8 cellular contexts compared by ENCODE assay signal in the genomic region with DNA sequence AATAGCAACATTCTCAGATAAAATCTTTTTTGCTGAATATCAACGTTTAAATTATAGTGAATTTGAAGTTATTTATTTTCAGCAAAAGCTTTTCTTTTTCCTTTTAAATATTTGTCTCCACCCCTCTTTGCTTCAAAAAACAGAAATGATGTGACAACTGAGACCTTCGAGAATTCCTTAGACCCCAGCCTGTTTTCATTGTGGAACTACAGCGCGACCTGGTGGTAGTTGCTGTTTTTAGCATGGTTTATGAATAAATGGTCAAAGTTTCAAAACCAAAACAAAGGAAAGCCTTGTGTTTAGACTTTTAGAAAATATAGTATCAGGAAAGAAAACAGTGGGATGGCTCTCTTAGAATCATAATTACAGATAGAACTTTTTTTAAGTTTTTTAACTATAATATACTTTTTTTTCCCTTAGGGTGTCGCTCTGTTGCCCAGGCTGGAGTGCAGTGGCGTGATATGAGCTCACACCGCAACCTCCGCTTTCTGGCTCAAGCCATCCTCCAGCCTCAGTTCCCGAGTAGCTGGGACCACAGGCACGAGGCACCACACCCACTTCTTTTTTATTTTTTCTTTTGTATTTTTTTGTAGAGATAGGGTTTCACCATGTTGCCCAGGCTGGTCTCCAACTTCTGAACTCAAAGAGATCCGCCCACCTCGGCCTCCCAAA. TPM values are rescaled to one million over a fixed set of nuclear protein-coding genes. Genes with fewer than 3 reads are reported as not detected.
DNase-seq lines count a peak whose midpoint lies in the region; ATAC-seq and TF ChIP-seq lines count a peak whose summit lies in the region.

No MANE protein-coding gene starts in this region.

- H3K4me2 ChIP-seq in IMR-90 (ENCODE audit: low read depth, low read length): 0 out of 2 replicates have a peak overlapping the region, but pooled peaks have one; percentile 18

- H3K9ac ChIP-seq in IMR-90 (ENCODE audit: low read depth, low read length): no peak overlapping the region

- TF ChIP-seq POLR2A in IMR-90 (IDR thresholded peaks at IDR 0.05; ENCODE audit: low read depth, low read length): peak; percentile 41; the same call in 1 of the 2 replicates

- no peak overlapping the region for H3K56ac ChIP-seq in IMR-90 (ENCODE audit: extremely low read depth, insufficient read depth, low read length)

- H4K20me1 ChIP-seq in IMR-90 (ENCODE audit: insufficient read depth, low read length): no peaks in the 10 kb centered on the region

- no peaks in the 10 kb centered on the region for H3K27me3 ChIP-seq in IMR-90 (ENCODE audit: control insufficient read depth, insufficient read depth, low read length)
- no peaks in the 10 kb centered on the region for H3K27me3 ChIP-seq in SJSA1 (replicated peaks)
- no peaks in the 10 kb centered on the region for H3K27me3 ChIP-seq in iPS DF 6.9 (ENCODE audit: control insufficient read depth, insufficient read depth, low read length)

- peak overlapping the region; percentile 45 for H2BK5ac ChIP-seq in IMR-90 (ENCODE audit: low read depth, low read length, poor library complexity, severe bottlenecking)

- H2AFZ ChIP-seq in IMR-90 (replicated peaks; ENCODE audit: low read length, poor library complexity): no peak overlapping the region

- H3K27ac ChIP-seq in IMR-90 (ENCODE audit: insufficient read depth, low read length) (peak overlapping the region; percentile 41; the same call in 1 of the 2 replicates), SJSA1 (no peak overlapping the region), iPS DF 6.9 (ENCODE audit: low read length) (no peak overlapping the region)

- peaks cover 6% of the 10 kb centered on the region for H3K4me1 ChIP-seq in IMR-90 (ENCODE audit: control insufficient read depth, insufficient read depth, low read length)
- no peaks in the 10 kb centered on the region for H3K4me1 ChIP-seq in SJSA1 (replicated peaks)
- H3K4me1 ChIP-seq in iPS DF 6.9 (ENCODE audit: control insufficient read depth, insufficient read depth, low read length): peaks cover 1% of the 10 kb centered on the region; the same call in 1 of the 2 replicates

- H4K8ac ChIP-seq in IMR-90 (ENCODE audit: low read depth in 2 of 2, low read length in 2 of 2): 0 out of 4 replicates have a peak overlapping the region, but pooled peaks of 1 of the 2 experiments have one; percentile 53

- in situ Hi-C loops in IMR-90 (cut with MboI; ENCODE audit: low sequenced_read_pairs): loop anchor here (5.0 to 25.0 kb wide), 4 partner anchors 433 to 1253 kb away; no protein-coding TSS in a partner anchor
- in situ Hi-C loops in astrocyte of the spinal cord (cut with HindIII; ENCODE audit: low sequenced_read_pairs): no loop called here

- peak overlapping the region; percentile 76 for H3K18ac ChIP-seq in IMR-90 (ENCODE audit: low read depth, low read length)

- no peak overlapping the region for H3K23ac ChIP-seq in IMR-90 (ENCODE audit: low read depth, low read length)

- peak overlapping the region; percentile 53; the same call in 1 of the 2 replicates for H4K5ac ChIP-seq in IMR-90 (ENCODE audit: low read depth, low read length)

- no peak overlapping the region for H4K91ac ChIP-seq in IMR-90 (ENCODE audit: insufficient read depth, low read depth, low read length)

- BruUV-seq in IMR-90 (replicated peaks; lab: Mats Ljungman, UMichigan): no TSS peak

- H3K9me1 ChIP-seq in IMR-90 (ENCODE audit: insufficient read depth, low read length): no peaks in the 10 kb centered on the region

- DNase-seq in AG08396 (ENCODE audit: low spot score) (peak; percentile 45), IMR-90 (peak; percentile 79), SJSA1 (ENCODE audit: low read depth in 1 of 2, low spot score in 2 of 2) (peak; percentile 54 to 68), astrocyte of the spinal cord (ENCODE audit: low read depth, low spot score) (peak; percentile 85), iPS DF 6.9 (ENCODE audit: low read depth, low spot score) (peak; percentile 58), DMS153 (lab: John Stamatoyannopoulos, UW) (no peak)
- peak; percentile 29 for DNase-seq in stimulated activated CD4-positive, alpha-beta T cell treated with anti-CD3 and anti-CD28 coated beads, Interleukin-12 subunit alpha, Interleukin-12 subunit beta, amount 100 ng/mL, for 4 hours

- TF ChIP-seq RAD21 in IMR-90 (IDR thresholded peaks at IDR 0.05; ENCODE audit: low read length): peak; percentile 97

- H2BK20ac ChIP-seq in IMR-90 (ENCODE audit: low read depth, low read length): no peak overlapping the region; the same call in 1 of the 2 replicates

- no CpG with 5 or more reads among the region's 12 CpGs for WGBS in IMR-90 (ENCODE audit: extremely low coverage in 2 of 2, insufficient read length in 1 of 2), 2 experiments
- no CpG with 5 or more reads among the region's 12 CpGs for WGBS in iPS DF 6.9 (ENCODE audit: insufficient coverage, insufficient read length)

- peak overlapping the region; percentile 62 for H2BK120ac ChIP-seq in IMR-90 (ENCODE audit: low read depth, low read length)

- H2AK9ac ChIP-seq in IMR-90 (replicated peaks; ENCODE audit: low read depth, low read length, poor library complexity): no peak overlapping the region

- intact Hi-C loops in IMR-90 (cut with micrococcal nuclease): loop anchor here (1.0 kb wide), 4 partner anchors 72 to 571 kb away; no protein-coding TSS in a partner anchor

- no peaks in the 10 kb centered on the region for H3K79me1 ChIP-seq in IMR-90 (ENCODE audit: low read depth in 1 of 2, low read length in 2 of 2)

- peak overlapping the region; percentile 95 for H2AK5ac ChIP-seq in IMR-90 (ENCODE audit: low read depth, low read length)

- H3K9me3 ChIP-seq in IMR-90 (ENCODE audit: control insufficient read depth, insufficient read depth, low read length) (no peaks in the 10 kb centered on the region), SJSA1 (replicated peaks) (no peaks in the 10 kb centered on the region), iPS DF 6.9 (ENCODE audit: control insufficient read depth, insufficient read depth, low read length) (no peaks in the 10 kb centered on the region)

- H3K36me3 ChIP-seq in IMR-90 (ENCODE audit: control insufficient read depth, insufficient read depth, low read length) (no peaks in the 10 kb centered on the region), SJSA1 (no peaks in the 10 kb centered on the region), iPS DF 6.9 (ENCODE audit: control insufficient read depth, insufficient read depth, low read length) (no peaks in the 10 kb centered on the region)

- H3K4me3 ChIP-seq in IMR-90 (ENCODE audit: insufficient read depth, low read depth, low read length) (no peak overlapping the region), SJSA1 (no peak overlapping the region), astrocyte of the spinal cord (ENCODE audit: low read depth, low read length) (no peak overlapping the region), iPS DF 6.9 (ENCODE audit: low read length) (no peak overlapping the region)

- dilution Hi-C loops in IMR-90 (cut with HindIII; ENCODE audit: low sequenced_read_pairs, unreplicated experiment): no loop called here

- POLR2A ChIA-PET in IMR-90 (lab: Charles Lee; ENCODE audit: unreplicated experiment): no interaction called here

- CTCF ChIA-PET in IMR-90 (lab: Yijun Ruan, JAX): interaction anchor here (0.6 to 2.2 kb wide), 11 partner anchors 10 to 493 kb away, joined by 3 to 11 read pairs (median 3); no protein-coding TSS in a partner anchor

- no peak overlapping the region; the same call in 1 of the 3 replicates for H2BK15ac ChIP-seq in IMR-90 (ENCODE audit: low read depth, low read length)

- peak overlapping the region; percentile 57; the same call in 1 of the 2 replicates for H3K4ac ChIP-seq in IMR-90 (ENCODE audit: low read depth, low read length)

- TF ChIP-seq CTCF in IMR-90 (conservative IDR thresholded peaks at IDR 0.05; ENCODE audit: low read depth, low read length) (peak; percentile 90), astrocyte of the spinal cord (IDR thresholded peaks at IDR 0.05; ENCODE audit: low read depth, low read length) (peak; percentile 69)

- ATAC-seq in GM18502 (IDR thresholded peaks at IDR 0.05; ENCODE audit: poor library complexity, unreplicated experiment): peak; percentile 59
- peak; percentile 74 for ATAC-seq in IMR-90 (ENCODE audit: low read depth)

- no peak overlapping the region for H3K14ac ChIP-seq in IMR-90 (replicated peaks; ENCODE audit: low read depth, low read length)

TF ChIP-seq in IMR-90, 13 proteins besides CTCF, POLR2A, EP300 and RAD21:
- TF ChIP-seq BHLHE40 (IDR thresholded peaks at IDR 0.05; ENCODE audit: low read depth, low read length): no peak
- no peak for TF ChIP-seq FOS (IDR thresholded peaks at IDR 0.05; ENCODE audit: low read depth, low read length)
- no peak for TF ChIP-seq CEBPB (IDR thresholded peaks at IDR 0.05; ENCODE audit: low read depth, low read length)
- TF ChIP-seq SMC3 (IDR thresholded peaks at IDR 0.05; ENCODE audit: low read depth, low read length): peak; percentile 97
- no peak for TF ChIP-seq RFX5 (IDR thresholded peaks at IDR 0.05; ENCODE audit: low read depth, low read length)
- no peak for TF ChIP-seq MXI1 (IDR thresholded peaks at IDR 0.05; ENCODE audit: borderline replicate concordance, low read depth, low read length)

RNA-seq across cellular contexts. Expression of gene TMEM184C, which starts 26.8 kb away (rescaled TPM):
- total RNA-seq in IMR-90 (2012; rRNA removed): 67.6 and 71.7 TPM in 2 replicates
- polyA plus RNA-seq in IMR-90 (2012; rRNA removed): 13.5 and 17.4 TPM in 2 replicates
- polyA plus RNA-seq in IMR-90 (2012; cell fraction: cytosol; rRNA removed): 12.7 TPM in 2 replicates
- polyA plus RNA-seq in IMR-90 (2012; cell fraction: nucleus; rRNA removed; ENCODE audit: low replicate concordance): 5.8 and 14.3 TPM in 2 replicates
- 31.4 and 41.3 TPM in 2 replicates for total RNA-seq in SJSA1 (2014; rRNA removed; shearing (Covaris generic))
